In genomic region chr5:156479864-156480263, GRCh38 we compare ENCODE assay signal across 10 cellular contexts.
DNase-seq lines count a peak whose midpoint lies in the region; ATAC-seq and TF ChIP-seq lines count a peak whose summit lies in the region.
"Had no signal": no experiment of that assay in that cellular context is flagged by ENCODE, and none has a peak within 500 bp of the region (broad histone marks: within the 10 kb centered on the region; RNA-seq: fewer than 3 reads in every experiment).

No MANE protein-coding gene starts in this region.

- H3K9ac ChIP-seq in Karpas-422 (ENCODE audit: low read length), result no peak overlapping the region
- H3K9ac ChIP-seq: parathyroid adenoma had no signal

- 0 out of 2 replicates have a peak, but pooled peaks cover 3% of the 10 kb centered on the region for H3K9me2 ChIP-seq in Karpas-422 (replicated peaks; ENCODE audit: insufficient read depth, low read length)

- H2AFZ ChIP-seq in Karpas-422 (ENCODE audit: low read length), result no peak overlapping the region
- H2AFZ ChIP-seq: parathyroid adenoma had no signal

- H3K4me2 ChIP-seq in Karpas-422 (ENCODE audit: low read depth, low read length, poor library complexity, severe bottlenecking), result no peak overlapping the region

- H3K9me3 ChIP-seq in Karpas-422 (ENCODE audit: low read length), result no peaks in the 10 kb centered on the region

- no peaks in the 10 kb centered on the region for H3K4me1 ChIP-seq in Karpas-422 (ENCODE audit: low read length)

- DNase-seq in AG09319 (ENCODE audit: extremely low read depth, low read depth) (peak; percentile 70), H4 (ENCODE audit: low spot score) (peak; percentile 4), RPMI7951 (ENCODE audit: low read depth) (peak; percentile 82), fibroblast of villous mesenchyme (ENCODE audit: low read depth) (peak; percentile 90), Karpas-422 (no peak)
- DNase-seq: NCI-H1092 had no signal

- TF ChIP-seq CTCF in AG09319 (IDR thresholded peaks at IDR 0.05; ENCODE audit: low read depth, low read length) (no peak), fibroblast of villous mesenchyme (IDR thresholded peaks at IDR 0.05; ENCODE audit: insufficient read depth, low read depth, low read length) (no peak)

- H3K79me2 ChIP-seq in Karpas-422 (ENCODE audit: low read length), result no peaks in the 10 kb centered on the region

- 0 out of 2 replicates have a peak, but pooled peaks cover 2% of the 10 kb centered on the region for H3K27me3 ChIP-seq in Karpas-422 (ENCODE audit: low read length)

- H3K36me3 ChIP-seq in Karpas-422 (ENCODE audit: insufficient read depth, low read length), result no peaks in the 10 kb centered on the region

- ATAC-seq in GM18519 (IDR thresholded peaks at IDR 0.05; ENCODE audit: low FRiP score, unreplicated experiment) (no peak), HG02938 (IDR thresholded peaks at IDR 0.05; ENCODE audit: unreplicated experiment) (no peak), SK-N-SH treated with all-trans-retinoic acid at 6 μM for 48 hours (no peak)

- H3K4me3 ChIP-seq in fibroblast of villous mesenchyme (ENCODE audit: low read depth, low read length) (no peak overlapping the region), Karpas-422 (ENCODE audit: low read length) (no peak overlapping the region)

- no peak overlapping the region for H3K27ac ChIP-seq in Karpas-422 (ENCODE audit: low read length)
- H3K27ac ChIP-seq: parathyroid adenoma had no signal

- no peaks in the 10 kb centered on the region for H4K20me1 ChIP-seq in Karpas-422 (ENCODE audit: insufficient read depth, low read depth, low read length)

TF ChIP-seq in SK-N-SH treated with all-trans-retinoic acid at 6 μM for 48 hours, 23 proteins besides CTCF, POLR2A, EP300 and RAD21:
- no peak for TF ChIP-seq ARNTL (CRISPR knock-in tag; IDR thresholded peaks at IDR 0.05; ENCODE audit: borderline replicate concordance, low read depth)
- TF ChIP-seq ZNF8 (CRISPR knock-in tag; IDR thresholded peaks at IDR 0.05), result no peak
- no peak for TF ChIP-seq POU6F1 (CRISPR knock-in tag; IDR thresholded peaks at IDR 0.05; ENCODE audit: borderline replicate concordance, low read depth)
TF ChIP-seq in SK-N-SH treated with all-trans-retinoic acid at 6 μM for 48 hours: peak in this region for 0.
